13 cellular contexts compared by ENCODE assay signal in the genomic region with DNA sequence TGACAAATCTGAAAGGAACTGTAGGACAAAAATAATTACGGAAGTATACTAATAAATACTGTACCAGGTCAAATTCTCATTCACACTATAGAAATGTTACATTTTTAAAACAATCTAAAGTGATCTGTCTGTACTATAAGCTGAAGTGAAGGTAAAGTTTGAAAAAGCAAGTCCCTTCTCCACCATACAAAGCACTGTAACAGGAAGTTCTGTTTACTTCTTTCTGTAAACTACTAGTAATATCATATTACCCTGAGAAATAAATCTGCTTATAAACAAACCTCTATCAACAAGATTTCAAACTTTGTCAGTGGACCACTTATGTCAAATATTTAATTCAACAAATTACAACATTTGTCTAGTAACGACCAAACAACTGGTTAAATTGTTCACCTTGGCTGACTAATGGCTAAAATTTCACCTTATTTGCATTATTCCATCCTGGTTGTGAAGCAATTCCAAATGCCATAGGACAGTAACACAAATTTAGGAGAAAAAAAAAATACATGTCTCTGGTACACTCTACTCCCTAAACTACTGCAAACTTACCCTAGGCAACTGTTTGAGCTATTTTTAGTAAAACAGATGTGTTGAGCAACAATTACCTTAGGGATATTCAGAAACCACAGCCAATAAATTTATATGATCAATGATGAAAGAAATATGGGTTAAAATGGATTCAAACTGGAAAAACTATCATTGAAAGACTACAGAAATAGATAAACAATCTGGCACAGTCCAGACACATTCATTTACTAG.
DNase-seq lines count a peak whose midpoint lies in the region; ATAC-seq and TF ChIP-seq lines count a peak whose summit lies in the region.
"Had no signal": no experiment of that assay in that cellular context is flagged by ENCODE, and none has a peak within 500 bp of the region (broad histone marks: within the 10 kb centered on the region; RNA-seq: fewer than 3 reads in every experiment).

No MANE protein-coding gene starts in this region.

- H3K4me1 ChIP-seq in spleen, result peaks cover 79 to 100% (median 99%) of the 10 kb centered on the region in 6 donors

- peak overlapping the region in 1 of 8 donors; percentile 56 for H3K4me3 ChIP-seq in spleen
- H3K4me3 ChIP-seq in MG63, result no peak overlapping the region
- H3K4me3 ChIP-seq: heart left ventricle, lung had no signal

- no peaks in the 10 kb centered on the region for H3K27me3 Mint-ChIP-seq in activated CD4-positive, alpha-beta T cell treated with anti-CD3 and anti-CD28 coated beads, Interleukin-2, amount 10 ng/mL, durations not matched to agents 24 days and 14 days
- peaks cover 3% of the 10 kb centered on the region for H3K27me3 Mint-ChIP-seq in endothelial cell (ENCODE audit: unreplicated experiment)

- ATAC-seq in GM21786 (IDR thresholded peaks at IDR 0.05; ENCODE audit: unreplicated experiment), result no peak
- ATAC-seq: heart left ventricle had no signal

- no peak overlapping the region for H3K27ac Mint-ChIP-seq in activated CD4-positive, alpha-beta T cell treated with anti-CD3 and anti-CD28 coated beads, Interleukin-2, amount 10 ng/mL, durations not matched to agents 24 days and 14 days
- peak overlapping the region; percentile 66 for H3K27ac Mint-ChIP-seq in endothelial cell (ENCODE audit: unreplicated experiment)

- TF ChIP-seq CTCF in endothelial cell (IDR thresholded peaks at IDR 0.05; ENCODE audit: unreplicated experiment) (no peak), spleen (IDR thresholded peaks at IDR 0.05 in 8 of 11, conservative IDR thresholded peaks at IDR 0.05 in 3 of 11) (no peak)

- no peaks in the 10 kb centered on the region for H3K27me3 ChIP-seq in spleen (replicated peaks in 1 of 7)
- no peaks in the 10 kb centered on the region for H3K27me3 ChIP-seq in MG63
- H3K27me3 ChIP-seq: adrenal gland, heart left ventricle had no signal

- H3K9me3 ChIP-seq in spleen (no peaks in the 10 kb centered on the region), MG63 (no peaks in the 10 kb centered on the region)
- H3K9me3 ChIP-seq: adrenal gland, heart left ventricle had no signal

- peaks cover 3% of the 10 kb centered on the region for H3K9me3 Mint-ChIP-seq in activated CD4-positive, alpha-beta T cell treated with anti-CD3 and anti-CD28 coated beads, Interleukin-2, amount 10 ng/mL, durations not matched to agents 24 days and 14 days
- H3K9me3 Mint-ChIP-seq in endothelial cell (ENCODE audit: unreplicated experiment), result no peaks in the 10 kb centered on the region

- peaks cover 48% of the 10 kb centered on the region for H3K36me3 Mint-ChIP-seq in activated CD4-positive, alpha-beta T cell treated with anti-CD3 and anti-CD28 coated beads, Interleukin-2, amount 10 ng/mL, durations not matched to agents 24 days and 14 days (ENCODE audit: low read depth)
- peaks cover 3% of the 10 kb centered on the region for H3K36me3 Mint-ChIP-seq in endothelial cell (ENCODE audit: low read depth, unreplicated experiment)

- no peak for DNase-seq in activated CD4-positive, alpha-beta T cell treated with anti-CD3 and anti-CD28 coated beads, Interleukin-2, amount 10 ng/mL, durations not matched to agents 24 days and 14 days
- DNase-seq in activated CD4-positive, alpha-beta T cell treated with anti-CD3 and anti-CD28 coated beads for 1 hour, result no peak
- DNase-seq in NCI-H1048 (lab: John Stamatoyannopoulos, UW), result peak; percentile 19
- no peak for DNase-seq in endothelial cell (ENCODE audit: low spot score)
- no peak for DNase-seq in spleen
- no peak for DNase-seq in NCI-H345 (lab: John Stamatoyannopoulos, UW)
- no peak for DNase-seq in MG63
- DNase-seq: activated CD8-positive, alpha-beta memory T cell treated with anti-CD3 and anti-CD28 coated beads for 24 hours; adrenal gland; heart left ventricle; NCI-H1105 had no signal

- peak overlapping the region; percentile 48 for H3K4me3 Mint-ChIP-seq in activated CD4-positive, alpha-beta T cell treated with anti-CD3 and anti-CD28 coated beads, Interleukin-2, amount 10 ng/mL, durations not matched to agents 24 days and 14 days
- no peak overlapping the region for H3K4me3 Mint-ChIP-seq in endothelial cell (ENCODE audit: unreplicated experiment)

- intact Hi-C loops in activated CD4-positive, alpha-beta T cell treated with anti-CD3 and anti-CD28 coated beads, Interleukin-2, amount 10 ng/mL, durations not matched to agents 24 days and 14 days (cut with micrococcal nuclease), result no loop called here
- intact Hi-C loops in spleen (cut with DNase I; ENCODE audit: low total_unique reads), result no loop called here

- WGBS in spleen, 5 donors, result 49 to 70% (median 60%) methylated on average over 2 of the region's 2 CpGs

- TF ChIP-seq POLR2A in spleen (IDR thresholded peaks at IDR 0.05), result no peak

- H3K27ac ChIP-seq in spleen, result peak overlapping the region; percentile 0 to 98 (median 72)

- H3K36me3 ChIP-seq in spleen (peaks cover 0 to 13% (median 3%) of the 10 kb centered on the region in 6 donors), MG63 (no peaks in the 10 kb centered on the region; the same call in 1 of the 2 replicates)
- H3K36me3 ChIP-seq: adrenal gland had no signal

- peaks cover 56% of the 10 kb centered on the region for H3K4me1 Mint-ChIP-seq in activated CD4-positive, alpha-beta T cell treated with anti-CD3 and anti-CD28 coated beads, Interleukin-2, amount 10 ng/mL, durations not matched to agents 24 days and 14 days
- H3K4me1 Mint-ChIP-seq in endothelial cell (ENCODE audit: unreplicated experiment), result peaks cover 23% of the 10 kb centered on the region
